In genomic region chr18:74078257-74078656, GRCh38 we compare ENCODE assay signal across 27 cellular contexts.
"Had no signal": no experiment of that assay in that cellular context is flagged by ENCODE, and none has a peak within 500 bp of the region (broad histone marks: within the 10 kb centered on the region; RNA-seq: fewer than 3 reads in every experiment).

No MANE protein-coding gene starts in this region.

- H3K36me3 Mint-ChIP-seq: natural killer cell; stimulated activated naive B cell treated with anti-CD40 and anti-IgM and Interleukin-4, amounts not matched to agents 10 μg/mL and 1 μg/mL and 100 μg/mL, for 72 hours had no signal

- H3K27ac ChIP-seq: neutrophil, ovary, parathyroid adenoma, psoas muscle, right lobe of liver, sigmoid colon, stomach, thoracic aorta, thyroid gland, tibial nerve, upper lobe of left lung, vagina had no signal

- H3K4me3 ChIP-seq: ovary, psoas muscle, right lobe of liver, sigmoid colon, stomach, thoracic aorta, thyroid gland, tibial nerve, upper lobe of left lung, vagina had no signal

- H3K4me1 ChIP-seq: parathyroid adenoma, psoas muscle, right lobe of liver, thyroid gland, upper lobe of left lung, vagina had no signal

- H2AFZ ChIP-seq: parathyroid adenoma had no signal

- H3K79me2 ChIP-seq: parathyroid adenoma had no signal

- DNase-seq: natural killer cell; nucleus accumbens; ovary; psoas muscle; right cardiac atrium; right lobe of liver; sigmoid colon; small intestine; stimulated activated CD4-positive, alpha-beta T cell treated with anti-CD3 and anti-CD28 coated beads, Interleukin-15, amount 100 ng/mL, for 24 hours; stimulated activated CD4-positive, alpha-beta T cell treated with anti-CD3 and anti-CD28 coated beads, Interleukin-2, amount 100 ng/mL, for 24 hours; stimulated activated CD4-positive, alpha-beta T cell treated with anti-CD3 and anti-CD28 coated beads, Interleukin-2, amount 100 ng/mL, for 48 hours; stimulated activated CD4-positive, alpha-beta T cell treated with anti-CD3 and anti-CD28 coated beads, Interleukin-4, amount 100 ng/mL, for 24 hours; stimulated activated naive B cell treated with anti-CD40 and anti-IgM and Interleukin-4, amounts not matched to agents 10 μg/mL and 1 μg/mL and 100 μg/mL, for 72 hours; stimulated activated naive CD4-positive, alpha-beta T cell treated with Interleukin-2 at 50 U/mL for 16 hours; stomach; thyroid gland; trophoblast cell had no signal

- H3K9me3 Mint-ChIP-seq: natural killer cell; nephron; stimulated activated effector memory CD8-positive, alpha-beta T cell treated with anti-CD3 and anti-CD28 coated beads, Interleukin-12 subunit alpha, Interleukin-12 subunit beta, amount 100 ng/mL, for 72 hours; stimulated activated naive B cell treated with anti-CD40 and anti-IgM and Interleukin-4, amounts not matched to agents 10 μg/mL and 1 μg/mL and 100 μg/mL, for 72 hours; stimulated activated naive CD8-positive, alpha-beta T cell treated with anti-CD3 and anti-CD28 coated beads, Interleukin-15, Interleukin-2, amounts not matched to agents 100 ng/mL and 50 ng/mL, for 24 hours had no signal

- H3K27me3 ChIP-seq: neutrophil, ovary, right lobe of liver, sigmoid colon, stomach, thyroid gland, tibial nerve, upper lobe of left lung, vagina had no signal

- H3K36me3 ChIP-seq: neutrophil, ovary, right lobe of liver, sigmoid colon, stomach, thoracic aorta, thyroid gland, tibial nerve, upper lobe of left lung, vagina had no signal

- ATAC-seq: natural killer cell; psoas muscle; right lobe of liver; stimulated activated effector memory CD8-positive, alpha-beta T cell treated with anti-CD3 and anti-CD28 coated beads, Interleukin-12 subunit alpha, Interleukin-12 subunit beta, amount 100 ng/mL, for 72 hours; stimulated activated naive B cell treated with anti-CD40 and anti-IgM and Interleukin-4, amounts not matched to agents 10 μg/mL and 1 μg/mL and 100 μg/mL, for 72 hours had no signal

- H3K9ac ChIP-seq: parathyroid adenoma had no signal

- H3K27me3 Mint-ChIP-seq: stimulated activated naive B cell treated with anti-CD40 and anti-IgM and Interleukin-4, amounts not matched to agents 10 μg/mL and 1 μg/mL and 100 μg/mL, for 72 hours; stimulated activated naive CD8-positive, alpha-beta T cell treated with anti-CD3 and anti-CD28 coated beads, Interleukin-15, Interleukin-2, amounts not matched to agents 100 ng/mL and 50 ng/mL, for 24 hours had no signal

- H3K27ac Mint-ChIP-seq: natural killer cell; nephron; progenitor cell of endocrine pancreas; stimulated activated effector memory CD8-positive, alpha-beta T cell treated with anti-CD3 and anti-CD28 coated beads, Interleukin-12 subunit alpha, Interleukin-12 subunit beta, amount 100 ng/mL, for 72 hours; stimulated activated naive B cell treated with anti-CD40 and anti-IgM and Interleukin-4, amounts not matched to agents 10 μg/mL and 1 μg/mL and 100 μg/mL, for 72 hours; stimulated activated naive CD8-positive, alpha-beta T cell treated with anti-CD3 and anti-CD28 coated beads, Interleukin-15, Interleukin-2, amounts not matched to agents 100 ng/mL and 50 ng/mL, for 24 hours had no signal

- H3K9me3 ChIP-seq: neutrophil, ovary, psoas muscle, right lobe of liver, sigmoid colon, stomach, thoracic aorta, thyroid gland, tibial nerve, upper lobe of left lung, vagina had no signal

- H3K4me3 Mint-ChIP-seq: natural killer cell; nephron; stimulated activated effector memory CD8-positive, alpha-beta T cell treated with anti-CD3 and anti-CD28 coated beads, Interleukin-12 subunit alpha, Interleukin-12 subunit beta, amount 100 ng/mL, for 72 hours; stimulated activated naive B cell treated with anti-CD40 and anti-IgM and Interleukin-4, amounts not matched to agents 10 μg/mL and 1 μg/mL and 100 μg/mL, for 72 hours; stimulated activated naive CD8-positive, alpha-beta T cell treated with anti-CD3 and anti-CD28 coated beads, Interleukin-15, Interleukin-2, amounts not matched to agents 100 ng/mL and 50 ng/mL, for 24 hours had no signal
